ENCODE assay signal across 1 cellular context in the genomic region with DNA sequence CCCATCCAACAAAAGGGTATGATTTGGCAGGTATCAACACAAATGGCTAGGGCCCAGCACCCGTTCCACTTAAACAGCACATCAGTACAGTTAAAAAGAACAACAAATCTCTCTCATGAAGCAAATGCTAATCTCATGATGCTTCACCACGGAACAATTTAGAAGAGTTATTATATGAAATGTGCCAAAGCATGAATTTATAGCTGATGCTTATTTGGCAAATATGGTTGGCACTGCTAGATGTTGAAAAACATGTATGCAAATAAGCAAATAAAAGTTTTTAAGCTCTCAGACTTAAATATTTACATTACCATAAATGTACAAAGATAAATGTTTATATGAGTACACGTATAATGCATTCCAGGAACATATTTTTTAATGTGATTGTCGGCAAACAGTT.
TF ChIP-seq lines count a peak whose summit lies in the region.

No MANE protein-coding gene starts in this region.

TF ChIP-seq in GM12878, 131 proteins besides CTCF, POLR2A, EP300 and RAD21:
- TF ChIP-seq, protein P1, sequence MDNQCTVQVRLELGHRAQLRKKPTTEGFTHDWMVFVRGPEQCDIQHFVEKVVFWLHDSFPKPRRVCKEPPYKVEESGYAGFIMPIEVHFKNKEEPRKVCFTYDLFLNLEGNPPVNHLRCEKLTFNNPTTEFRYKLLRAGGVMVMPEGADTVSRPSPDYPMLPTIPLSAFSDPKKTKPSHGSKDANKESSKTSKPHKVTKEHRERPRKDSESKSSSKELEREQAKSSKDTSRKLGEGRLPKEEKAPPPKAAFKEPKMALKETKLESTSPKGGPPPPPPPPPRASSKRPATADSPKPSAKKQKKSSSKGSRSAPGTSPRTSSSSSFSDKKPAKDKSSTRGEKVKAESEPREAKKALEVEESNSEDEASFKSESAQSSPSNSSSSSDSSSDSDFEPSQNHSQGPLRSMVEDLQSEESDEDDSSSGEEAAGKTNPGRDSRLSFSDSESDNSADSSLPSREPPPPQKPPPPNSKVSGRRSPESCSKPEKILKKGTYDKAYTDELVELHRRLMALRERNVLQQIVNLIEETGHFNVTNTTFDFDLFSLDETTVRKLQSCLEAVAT (IDR thresholded peaks at IDR 0.05): peak; percentile 64; the same call in 1 of the 2 replicates
- no peak for TF ChIP-seq CHD4 (IDR thresholded peaks at IDR 0.05)
